ENCODE assay signal across 8 cellular contexts in the genomic region with DNA sequence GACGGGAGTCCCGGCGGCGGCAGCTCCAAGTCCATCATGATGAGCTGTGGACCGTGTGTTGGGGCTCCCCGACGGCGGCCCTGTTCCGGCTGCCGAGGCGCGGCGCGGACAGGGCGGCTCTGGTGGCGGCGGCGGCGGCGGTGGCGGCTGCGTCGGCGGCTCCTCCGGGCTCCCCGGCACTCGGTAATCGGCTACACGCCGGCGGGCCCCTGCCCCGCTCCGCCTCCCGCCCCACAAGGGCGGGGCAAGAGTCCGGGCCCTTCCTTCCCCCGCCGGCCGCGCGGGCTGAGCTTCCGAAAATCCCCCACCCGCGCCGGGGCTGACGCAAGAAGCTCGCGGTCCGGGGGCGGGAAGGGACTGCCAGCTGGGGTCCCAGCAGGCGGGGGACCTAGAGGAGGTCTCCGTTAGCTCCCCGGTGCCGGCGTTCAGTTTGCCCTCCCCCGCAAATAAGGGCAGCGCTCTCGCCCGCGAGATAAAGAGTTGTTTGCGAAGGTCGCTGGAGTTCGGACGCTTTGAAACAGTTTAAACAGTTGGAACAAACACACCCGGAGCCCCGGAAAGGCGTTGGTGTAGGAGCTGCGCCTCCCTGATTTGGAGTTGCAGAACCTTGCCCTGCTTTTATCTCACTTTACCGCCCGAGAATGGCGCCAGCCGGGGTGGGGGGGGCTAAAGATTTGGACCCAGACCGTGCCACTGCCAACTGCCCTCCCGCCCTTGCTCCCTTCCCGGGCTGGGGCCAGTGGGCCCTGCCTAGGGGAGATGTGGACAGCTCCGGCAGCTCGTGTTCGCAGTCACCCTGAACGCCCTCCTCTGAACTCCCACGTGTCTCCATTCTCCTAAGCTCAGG. TPM values are rescaled to one million over a fixed set of nuclear protein-coding genes. Genes with fewer than 3 reads are reported as not detected.
DNase-seq lines count a peak whose midpoint lies in the region; ATAC-seq, FAIRE-seq and TF ChIP-seq lines count a peak whose summit lies in the region.

Gene NFE2L2, minus strand, starts transcription at position 189 of the 847 bp plus-strand sequence. Its CDS starts 151 bp downstream, at position 38.

- peak; percentile 85 for FAIRE-seq in HepG2 (lab: Jason Lieb, UNC)

- intact Hi-C loops in CD14-positive monocyte (cut with micrococcal nuclease) (loop anchor here (2.0 to 10.0 kb wide), 8 partner anchors 37 to 153 kb away; partner anchors contain the start of genes AGPS (in 1 of the 2) and HNRNPA3 (in 1 of the 2)), HepG2 (cut with micrococcal nuclease; ENCODE audit: unreplicated experiment) (loop anchor here (1.0 to 5.0 kb wide), 4 partner anchors 33 to 288 kb away; a partner anchor contains a TSS)

- H3K27me3 Mint-ChIP-seq in CD14-positive monocyte (ENCODE audit: low read depth in 3 of 3): no peaks in the 10 kb centered on the region

- peak; percentile 59 for ATAC-seq in GM19395 (IDR thresholded peaks at IDR 0.05; ENCODE audit: unreplicated experiment)
- ATAC-seq in HG03521 (IDR thresholded peaks at IDR 0.05; ENCODE audit: unreplicated experiment): peak; percentile 64
- peak; percentile 84 for ATAC-seq in HepG2

- peaks cover 49% of the 10 kb centered on the region for H3K79me2 ChIP-seq in HepG2 (ENCODE audit: insufficient read depth, low read length)

- BruUV-seq in HepG2 (replicated peaks; lab: Mats Ljungman, UMichigan): no TSS peak

- WGBS in HepG2 (ENCODE audit: low lambda C conversion rate): 2% methylated on average over 27 of the region's 80 CpGs

- DNase-seq in CD14-positive monocyte (ENCODE audit: low spot score): peak; percentile 81
- peak; percentile 84 for DNase-seq in NCI-H82 treated with DMSO at 0.1 percent for 48 hours (lab: John Stamatoyannopoulos, UW; ENCODE audit: unreplicated experiment)
- peak; percentile 93 to 95 for DNase-seq in activated CD4-positive, alpha-beta T cell treated with anti-CD3 and anti-CD28 coated beads, Interleukin-2, amount 50 U/mL, for 48 hours
- DNase-seq in dermis blood vessel endothelial cell: peak; percentile 92
- peak; percentile 99 for DNase-seq in HepG2 (ENCODE audit: low spot score)
- DNase-seq in stimulated activated CD4-positive, alpha-beta T cell treated with anti-CD3 and anti-CD28 coated beads, Interleukin-2, amount 100 ng/mL, for 48 hours: peak; percentile 91 to 93

- peaks cover 53% of the 10 kb centered on the region for H3K4me1 Mint-ChIP-seq in CD14-positive monocyte

- peaks cover 0 to 3% of the 10 kb centered on the region in 2 donors for H3K36me3 Mint-ChIP-seq in CD14-positive monocyte

- H3K4me1 ChIP-seq in HepG2 (ENCODE audit: insufficient read depth, low read length): peaks cover 65% of the 10 kb centered on the region

- peak within 1 kb of the TSS; percentile 98 to 100 (median 99) for H3K27ac Mint-ChIP-seq in CD14-positive monocyte

- H3K27ac ChIP-seq in HepG2 (ENCODE audit: extremely low read length, insufficient read depth, low read length): peak within 1 kb of the TSS; percentile 100

- H3K9ac ChIP-seq in HepG2 (ENCODE audit: insufficient read depth, low read depth, low read length): peak within 1 kb of the TSS; percentile 100

- peak within 1 kb of the TSS; percentile 87 to 98 (median 94) for H3K4me3 ChIP-seq in HepG2 (replicated peaks in 1 of 3; ENCODE audit: insufficient read depth in 1 of 3, low read depth in 2 of 3, low read length in 3 of 3)

- H4K20me1 ChIP-seq in HepG2 (ENCODE audit: insufficient read depth, low read length): peaks cover 34% of the 10 kb centered on the region

- H3K36me3 ChIP-seq in HepG2 (replicated peaks in 1 of 2; ENCODE audit: control insufficient read depth in 1 of 2, insufficient read depth in 2 of 2, low read length in 2 of 2): no peaks in the 10 kb centered on the region

- no peak within 1 kb of the TSS for H2AFZ ChIP-seq in HepG2 (ENCODE audit: low read length)

- TF ChIP-seq POLR2A in HepG2 (IDR thresholded peaks at IDR 0.05; ENCODE audit: insufficient read depth in 1 of 2, low read depth in 2 of 2, low read length in 2 of 2): peak; percentile 67 to 94

- H3K4me3 Mint-ChIP-seq in CD14-positive monocyte: peak within 1 kb of the TSS; percentile 89 to 96

- TF ChIP-seq EP300 in HepG2 (IDR thresholded peaks at IDR 0.05; ENCODE audit: low read depth in 2 of 2, low read length in 2 of 2) (peak in 1 of 2 experiments; percentile 94; a peak in 3 of 4 replicates), HepG2 (CRISPR knock-in tag; IDR thresholded peaks at IDR 0.05; ENCODE audit: borderline replicate concordance) (peak; percentile 97)

- in situ Hi-C loops in HepG2 (cut with HindIII; ENCODE audit: extremely low pct_ligation_motif_present, low pct_unique_long_range_greater_than_20kb): loop anchor here (5.0 kb wide), 4 partner anchors 52 to 128 kb away; partner anchors contain the start of genes AGPS and HNRNPA3

- CTCF ChIA-PET in HepG2 (lab: Yijun Ruan, JAX; ENCODE audit: low intra/inter-chr PET ratio, low total read pairs): interaction anchor here (0.7 to 3.5 kb wide), 7 partner anchors 10 to 228 kb away, joined by 3 to 24 read pairs (median 6); no protein-coding TSS in a partner anchor

- peak within 1 kb of the TSS; percentile 100 for H3K4me2 ChIP-seq in HepG2 (ENCODE audit: low read depth, low read length)

- no peak for TF ChIP-seq CTCF in CD14-positive monocyte (IDR thresholded peaks at IDR 0.05)
- TF ChIP-seq CTCF in HepG2 (CRISPR knock-in tag; IDR thresholded peaks at IDR 0.05): no peak; the same call in 1 of the 2 replicates

- POLR2A ChIA-PET in HepG2 (lab: Yijun Ruan, JAX): interaction anchor here (0.8 to 5.3 kb wide), 43 partner anchors 8 to 1659 kb away, joined by 3 to 96 read pairs (median 7); partner anchors contain the start of genes AGPS, HNRNPA3, PJVK and PRKRA

- peak; percentile 72 for TF ChIP-seq RAD21 in HepG2 (CRISPR knock-in tag; IDR thresholded peaks at IDR 0.05)

- no peaks in the 10 kb centered on the region for H3K9me3 ChIP-seq in HepG2 (ENCODE audit: low read length)

- no peaks in the 10 kb centered on the region for H3K9me3 Mint-ChIP-seq in CD14-positive monocyte

- H3K27me3 ChIP-seq in HepG2 (ENCODE audit: control insufficient read depth in 1 of 2, insufficient read depth in 2 of 2, low read length in 2 of 2): no peaks in the 10 kb centered on the region; a peak in 1 of 5 replicates

TF ChIP-seq in HepG2, 621 proteins besides CTCF, POLR2A, EP300 and RAD21 (continues in another document):
- TF ChIP-seq ZBTB3 (CRISPR knock-in tag; IDR thresholded peaks at IDR 0.05; ENCODE audit: borderline replicate concordance, low read depth) (no peak), MAFG (CRISPR knock-in tag; IDR thresholded peaks at IDR 0.05) (no peak), ZNF333 (CRISPR knock-in tag; IDR thresholded peaks at IDR 0.05; ENCODE audit: borderline replicate concordance) (no peak; the same call in 1 of the 2 replicates), SRY (CRISPR knock-in tag; IDR thresholded peaks at IDR 0.05) (no peak), THAP11 (CRISPR knock-in tag; IDR thresholded peaks at IDR 0.05) (peak; percentile 65), CEBPG (CRISPR knock-in tag; IDR thresholded peaks at IDR 0.05) (peak; percentile 97), ZNF691 (CRISPR knock-in tag; IDR thresholded peaks at IDR 0.05; ENCODE audit: borderline replicate concordance, low read depth) (no peak; the same call in 1 of the 2 replicates), KDM1A (CRISPR knock-in tag; IDR thresholded peaks at IDR 0.05) (no peak), DR1 (CRISPR knock-in tag; IDR thresholded peaks at IDR 0.05) (no peak; the same call in none of the 2 replicates), ZNF615 (CRISPR knock-in tag; IDR thresholded peaks at IDR 0.05; ENCODE audit: borderline replicate concordance) (no peak; the same call in 1 of the 2 replicates), HNRNPK (IDR thresholded peaks at IDR 0.05; ENCODE audit: low read depth, low read length, poor library complexity, severe bottlenecking) (peak; percentile 88), NR2F6 (IDR thresholded peaks at IDR 0.05) (peak; percentile 91), NR2F6 (CRISPR knock-in tag; IDR thresholded peaks at IDR 0.05) (peak; percentile 63), AKAP8 (CRISPR knock-in tag; IDR thresholded peaks at IDR 0.05) (peak; percentile 65), ZNF30 (CRISPR knock-in tag; IDR thresholded peaks at IDR 0.05) (no peak)

RNA-seq across cellular contexts. Expression of gene NFE2L2, which starts in this region (rescaled TPM):
- polyA plus RNA-seq in CD14-positive monocyte (10 to 100 TPM; 38.7 to 51.6 TPM), HepG2 (2011; rRNA removed) (138 and 215 TPM in 2 replicates)
- total RNA-seq in dermis blood vessel endothelial cell (57.9 and 69.9 TPM in 2 replicates), HepG2 (2016; rRNA removed; fragmentation: Illumina TruSeq; extraction: Trizol) (84.6 and 136 TPM in 2 replicates)
- total RNA-seq in HepG2 (2016; cell fraction: cytosol; rRNA removed; fragmentation: Illumina TruSeq; extraction: Trizol; ENCODE audit: low read depth): 93.0 and 99.3 TPM in 2 replicates
- 80.6 and 139 TPM in 2 replicates for total RNA-seq in HepG2 (2016; cell fraction: insoluble cytoplasmic fraction; rRNA removed; fragmentation: Illumina TruSeq; extraction: Trizol)
- 85.8 and 94.3 TPM in 2 replicates for total RNA-seq in HepG2 (2016; cell fraction: membrane; rRNA removed; fragmentation: Illumina TruSeq; extraction: Trizol)
- 92.5 and 95.6 TPM in 2 replicates for total RNA-seq in HepG2 (2016; cell fraction: nucleus; rRNA removed; fragmentation: Illumina TruSeq; extraction: Trizol)
- polyA plus RNA-seq in HepG2 (2011; cell fraction: cytosol; rRNA removed): 94.2 and 119 TPM in 2 replicates
- 66.9 and 70.1 TPM in 2 replicates for polyA plus RNA-seq in HepG2 (2011; cell fraction: nucleus; rRNA removed)
- polyA plus RNA-seq in HepG2 (2012): 104 and 115 TPM in 2 replicates
- 17.6 and 20.3 TPM in 2 replicates for polyA plus RNA-seq in HepG2 (2016; cell fraction: cytosol; fragmentation: Illumina TruSeq; extraction: Trizol; ENCODE audit: low read depth)
- polyA plus RNA-seq in HepG2 (2016; cell fraction: insoluble cytoplasmic fraction; fragmentation: Illumina TruSeq; extraction: Trizol; ENCODE audit: low read depth): 211 and 217 TPM in 2 replicates
- 41.9 and 49.1 TPM in 2 replicates for polyA plus RNA-seq in HepG2 (2016; cell fraction: membrane; fragmentation: Illumina TruSeq; extraction: Trizol; ENCODE audit: low read depth)
- polyA plus RNA-seq in HepG2 (2016; cell fraction: nucleus; fragmentation: Illumina TruSeq; extraction: Trizol; ENCODE audit: insufficient read depth, low read depth): 168 and 175 TPM in 2 replicates
- polyA minus RNA-seq in HepG2 (2011; rRNA and poly(A)+ RNA removed; ENCODE audit: low replicate concordance): 157 and 264 TPM in 2 replicates
- polyA minus RNA-seq in HepG2 (2011; cell fraction: cytosol; rRNA and poly(A)+ RNA removed): 128 and 137 TPM in 2 replicates
- polyA minus RNA-seq in HepG2 (2011; cell fraction: nucleus; rRNA and poly(A)+ RNA removed): 140 and 141 TPM in 2 replicates

Comparison
In these comparisons a context has a peak if more than half of its experiments do, and no peak if none do; other contexts are left out.
1. Peak in every context shown above with its lines: DNase-seq, ATAC-seq, H3K4me3 ChIP-seq and H3K27ac ChIP-seq.